ENCODE assay signal across 12 cellular contexts in the genomic region with DNA sequence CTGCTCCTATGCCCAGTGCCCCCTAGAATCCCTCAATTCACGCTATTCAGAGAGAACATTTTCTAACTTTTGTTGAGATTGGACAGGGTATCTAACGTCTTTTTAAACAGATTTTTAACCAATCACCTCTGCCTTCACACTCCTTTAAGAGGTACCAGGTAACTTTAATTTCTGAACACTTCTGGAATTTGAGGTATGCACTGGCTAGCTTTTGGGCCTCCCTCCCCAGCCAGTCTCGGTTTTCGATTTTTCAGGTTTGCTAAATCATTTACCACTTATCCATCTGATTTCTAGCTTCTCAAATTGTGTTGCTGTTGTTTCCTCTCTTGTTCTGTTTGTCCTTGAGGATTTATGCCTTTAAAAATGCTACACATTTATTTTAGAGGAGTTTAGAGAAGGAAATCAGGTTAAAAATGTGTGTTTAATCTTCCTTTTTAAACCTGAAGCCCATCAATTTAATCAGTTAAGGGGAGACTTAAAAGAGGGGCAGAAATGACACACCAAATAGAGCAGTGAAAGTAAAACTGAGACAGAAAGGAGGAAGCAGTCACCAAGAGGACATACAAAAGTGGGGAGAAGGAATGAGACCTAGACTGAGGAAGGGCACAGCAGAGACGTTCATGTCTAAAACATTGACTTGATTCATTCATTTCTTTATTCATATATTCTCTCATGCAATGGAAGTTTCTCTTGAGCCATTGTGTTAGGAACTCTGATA.
A peak's percentile ranks its signal among the peaks of the same experiment; 100 is the strongest.
DNase-seq lines count a peak whose midpoint lies in the region; ATAC-seq and TF ChIP-seq lines count a peak whose summit lies in the region.
"Had no signal": no experiment of that assay in that cellular context is flagged by ENCODE, and none has a peak within 500 bp of the region (broad histone marks: within the 10 kb centered on the region; RNA-seq: fewer than 3 reads in every experiment).

No MANE protein-coding gene starts in this region.

- no peaks in the 10 kb centered on the region for H3K36me3 ChIP-seq in OCI-LY7 (ENCODE audit: insufficient read depth, low read length)
- no peaks in the 10 kb centered on the region for H3K36me3 ChIP-seq in effector memory CD4-positive, alpha-beta T cell (ENCODE audit: control insufficient read depth, insufficient read depth, low read length)
- H3K36me3 ChIP-seq: ascending aorta had no signal

- no peak overlapping the region for H3K27ac ChIP-seq in OCI-LY7 (ENCODE audit: low read depth, low read length, poor library complexity, severe bottlenecking)
- H3K27ac ChIP-seq in effector memory CD4-positive, alpha-beta T cell (ENCODE audit: insufficient read depth, low read length, poor library complexity, severe bottlenecking): no peak overlapping the region
- H3K27ac ChIP-seq: ascending aorta had no signal

- H3K27me3 ChIP-seq in effector memory CD4-positive, alpha-beta T cell (replicated peaks; ENCODE audit: control insufficient read depth, insufficient read depth, low read length, poor library complexity, severe bottlenecking): no peaks in the 10 kb centered on the region
- H3K27me3 ChIP-seq: ascending aorta had no signal

- CTCF ChIA-PET in OCI-LY7 (lab: Charles Lee; ENCODE audit: unreplicated experiment): no interaction called here

- H3K4me1 ChIP-seq in OCI-LY7 (ENCODE audit: insufficient read depth, low read length, poor library complexity, severe bottlenecking): no peaks in the 10 kb centered on the region
- no peaks in the 10 kb centered on the region for H3K4me1 ChIP-seq in effector memory CD4-positive, alpha-beta T cell (ENCODE audit: control insufficient read depth, insufficient read depth, low read length, poor library complexity, severe bottlenecking)
- H3K4me1 ChIP-seq: ascending aorta had no signal

- H2AFZ ChIP-seq in OCI-LY7 (ENCODE audit: low read length): peak overlapping the region; percentile 57; the same call in 1 of the 2 replicates

- no peaks in the 10 kb centered on the region for H3K79me2 ChIP-seq in OCI-LY7 (ENCODE audit: insufficient read depth, low read depth, low read length)

- intact Hi-C loops in OCI-LY7 (cut with micrococcal nuclease; ENCODE audit: unreplicated experiment): no loop called here

- H3K9me3 ChIP-seq in OCI-LY7 (ENCODE audit: low read length): no peaks in the 10 kb centered on the region
- H3K9me3 ChIP-seq in effector memory CD4-positive, alpha-beta T cell (ENCODE audit: control insufficient read depth, low read length): no peaks in the 10 kb centered on the region
- H3K9me3 ChIP-seq: ascending aorta had no signal

- ATAC-seq in GM19467 (IDR thresholded peaks at IDR 0.05; ENCODE audit: unreplicated experiment) (peak; percentile 98), HG03064 (IDR thresholded peaks at IDR 0.05; ENCODE audit: low read depth, unreplicated experiment) (peak; percentile 98)
- ATAC-seq: HCT116 had no signal

- TF ChIP-seq CTCF in GM12864 (IDR thresholded peaks at IDR 0.05; ENCODE audit: low read depth, low read length, missing control alignments) (no peak), OCI-LY7 (conservative IDR thresholded peaks at IDR 0.05; ENCODE audit: low read length) (no peak)

- POLR2A ChIA-PET in OCI-LY7 (lab: Charles Lee): no interaction called here

- peak; percentile 63 for DNase-seq in GM12864 (ENCODE audit: low read depth)
- DNase-seq in OCI-LY7 (ENCODE audit: low spot score): peak; percentile 17
- DNase-seq in SKM-1 (lab: John Stamatoyannopoulos, UW; ENCODE audit: unreplicated experiment): no peak
- no peak for DNase-seq in NCI-H526 treated with DMSO at 0.1 percent for 48 hours (lab: John Stamatoyannopoulos, UW)
- no peak for DNase-seq in activated naive CD4-positive, alpha-beta T cell treated with Interleukin-2 at 50 U/mL for 16 hours
- DNase-seq in effector memory CD4-positive, alpha-beta T cell: no peak
- DNase-seq: foreskin melanocyte, T-helper 9 cell had no signal

- no peaks in the 10 kb centered on the region for H3K9me2 ChIP-seq in OCI-LY7 (ENCODE audit: insufficient read depth, low read length)

- no TSS peak for BruUV-seq in OCI-LY7 (replicated peaks; lab: Mats Ljungman, UMichigan)

- no peaks in the 10 kb centered on the region for H4K20me1 ChIP-seq in OCI-LY7 (ENCODE audit: insufficient read depth, low read length)

- H3K4me3 ChIP-seq in GM12864 (ENCODE audit: low read depth, low read length) (no peak overlapping the region), OCI-LY7 (ENCODE audit: low read depth, low read length, poor library complexity, severe bottlenecking) (no peak overlapping the region)
- H3K4me3 ChIP-seq in effector memory CD4-positive, alpha-beta T cell (ENCODE audit: insufficient read depth, low read depth, low read length, poor library complexity, severe bottlenecking): no peak overlapping the region
- H3K4me3 ChIP-seq: ascending aorta had no signal

- peak overlapping the region; percentile 22; the same call in 1 of the 2 replicates for H3K4me2 ChIP-seq in OCI-LY7 (ENCODE audit: low read length)

Comparison
In these comparisons a context has a peak if more than half of its experiments do, and no peak if none do; other contexts are left out.
1. DNase-seq: peak in GM12864 (single experiment) and OCI-LY7 (single experiment); none in SKM-1 (single experiment), NCI-H526 treated with DMSO at 0.1 percent for 48 hours (single experiment), activated naive CD4-positive, alpha-beta T cell treated with Interleukin-2 at 50 U/mL for 16 hours (single experiment) and effector memory CD4-positive, alpha-beta T cell (0 of 3).